ENCODE assay signal across 1 cellular context in genomic region chrX:130111220-130111934, GRCh38.
TF ChIP-seq lines count a peak whose summit lies in the region.

No MANE protein-coding gene starts in this region.

TF ChIP-seq in GM12878, 131 proteins besides CTCF, POLR2A, EP300 and RAD21:
- TF ChIP-seq ZNF687 (IDR thresholded peaks at IDR 0.05) = 0 out of 2 replicates have a peak, but pooled peaks have one; percentile 17
- TF ChIP-seq TCF12 (IDR thresholded peaks at IDR 0.05; ENCODE audit: low read depth, low read length) = no peak
- TF ChIP-seq GATAD2B (conservative IDR thresholded peaks at IDR 0.05; ENCODE audit: low read depth) = 0 out of 2 replicates have a peak, but pooled peaks have one; percentile 50
- 0 out of 2 replicates have a peak, but pooled peaks have one; percentile 32 for TF ChIP-seq ZBTB33 (IDR thresholded peaks at IDR 0.05)
- TF ChIP-seq MXI1 (IDR thresholded peaks at IDR 0.05; ENCODE audit: low read depth, low read length) = no peak
- TF ChIP-seq IKZF1 (conservative IDR thresholded peaks at IDR 0.05) = peak; percentile 31; the same call in 1 of the 2 replicates
